ENCODE assay signal across 11 cellular contexts in the genomic region with DNA sequence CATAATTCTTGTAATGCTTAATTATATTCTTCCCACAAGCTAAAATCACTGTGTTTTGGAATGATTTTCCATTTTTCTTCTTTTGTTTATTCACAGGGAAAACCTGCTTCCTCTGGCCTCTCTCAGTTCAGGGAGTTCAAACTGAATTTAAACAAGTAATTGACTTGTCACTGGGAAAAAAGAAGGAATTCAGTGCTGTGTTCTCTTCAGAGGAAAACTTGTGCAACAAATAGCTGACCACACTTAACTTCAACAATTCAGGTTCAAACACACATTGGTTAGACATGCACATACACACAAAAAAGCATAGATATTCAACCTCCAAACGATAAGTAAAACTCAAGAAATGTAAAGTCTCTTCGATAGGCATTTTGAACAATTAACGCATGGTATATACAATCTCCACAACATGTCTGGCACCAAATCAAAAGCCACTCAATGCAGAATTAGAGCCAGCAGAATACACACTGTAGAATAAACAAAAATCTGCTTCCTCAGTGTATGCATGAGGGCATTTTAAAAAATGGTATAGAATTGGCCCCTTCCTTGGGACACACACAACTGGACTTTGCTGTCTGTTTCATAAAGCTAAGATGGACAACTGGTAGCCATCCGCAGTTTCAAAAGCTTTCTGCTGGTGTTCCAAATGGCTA.
DNase-seq lines count a peak whose midpoint lies in the region; ATAC-seq and TF ChIP-seq lines count a peak whose summit lies in the region.
"Had no signal": no experiment of that assay in that cellular context is flagged by ENCODE, and none has a peak within 500 bp of the region (broad histone marks: within the 10 kb centered on the region; RNA-seq: fewer than 3 reads in every experiment).

No MANE protein-coding gene starts in this region.

- ATAC-seq in GM18502 (IDR thresholded peaks at IDR 0.05; ENCODE audit: poor library complexity, unreplicated experiment): no peak
- ATAC-seq in HG02610 (IDR thresholded peaks at IDR 0.05; ENCODE audit: unreplicated experiment): no peak
- ATAC-seq in foreskin keratinocyte: no peak

- H3K27me3 Mint-ChIP-seq in HFFc6 (ENCODE audit: insufficient read depth): peaks cover 4% of the 10 kb centered on the region
- H3K27me3 Mint-ChIP-seq in activated CD4-positive, alpha-beta T cell treated with anti-CD3 and anti-CD28 coated beads, Interleukin-2, amount 10 ng/mL, durations not matched to agents 24 days and 14 days: peaks cover 41% of the 10 kb centered on the region

- no peaks in the 10 kb centered on the region for H3K27me3 ChIP-seq in foreskin keratinocyte

- intact Hi-C loops in activated CD4-positive, alpha-beta T cell treated with anti-CD3 and anti-CD28 coated beads, Interleukin-2, amount 10 ng/mL, durations not matched to agents 24 days and 14 days (cut with micrococcal nuclease): no loop called here

- POLR2A ChIA-PET in AG04449 (lab: Yijun Ruan, JAX): no interaction called here

- H3K9me3 Mint-ChIP-seq in HFFc6: no peaks in the 10 kb centered on the region
- no peaks in the 10 kb centered on the region for H3K9me3 Mint-ChIP-seq in activated CD4-positive, alpha-beta T cell treated with anti-CD3 and anti-CD28 coated beads, Interleukin-2, amount 10 ng/mL, durations not matched to agents 24 days and 14 days
- H3K9me3 Mint-ChIP-seq: activated CD4-positive, alpha-beta memory T cell treated with anti-CD3 and anti-CD28 coated beads for 36 hours had no signal

- H3K27ac Mint-ChIP-seq in HFFc6: peak overlapping the region; percentile 75
- H3K27ac Mint-ChIP-seq in activated CD4-positive, alpha-beta T cell treated with anti-CD3 and anti-CD28 coated beads, Interleukin-2, amount 10 ng/mL, durations not matched to agents 24 days and 14 days: no peak overlapping the region
- H3K27ac Mint-ChIP-seq: activated CD4-positive, alpha-beta memory T cell treated with anti-CD3 and anti-CD28 coated beads for 36 hours had no signal

- peak overlapping the region; percentile 37 for H3K4me3 ChIP-seq in AG04449 (ENCODE audit: low read depth, low read length)
- peak overlapping the region in 1 of 2 donors; percentile 58 for H3K4me3 ChIP-seq in cardiac fibroblast (replicated peaks in 1 of 2; ENCODE audit: low read depth in 2 of 2, low read length in 2 of 2)

- H3K36me3 Mint-ChIP-seq in HFFc6 (ENCODE audit: low read depth): no peaks in the 10 kb centered on the region
- H3K36me3 Mint-ChIP-seq in activated CD4-positive, alpha-beta T cell treated with anti-CD3 and anti-CD28 coated beads, Interleukin-2, amount 10 ng/mL, durations not matched to agents 24 days and 14 days (ENCODE audit: low read depth): no peaks in the 10 kb centered on the region
- H3K36me3 Mint-ChIP-seq: activated CD4-positive, alpha-beta memory T cell treated with anti-CD3 and anti-CD28 coated beads for 36 hours had no signal

- DNase-seq in AG04449 (ENCODE audit: low read depth, low spot score): no peak
- peak; percentile 42 for DNase-seq in HFFc6
- peak; percentile 65 to 76 for DNase-seq in cardiac fibroblast (ENCODE audit: low read depth in 2 of 2)
- peak; percentile 24 for DNase-seq in myocyte (ENCODE audit: low read depth)
- DNase-seq in activated CD4-positive, alpha-beta T cell treated with anti-CD3 and anti-CD28 coated beads, Interleukin-2, amount 10 ng/mL, durations not matched to agents 24 days and 14 days: no peak
- no peak for DNase-seq in foreskin keratinocyte
- DNase-seq: activated CD4-positive, alpha-beta memory T cell treated with anti-CD3 and anti-CD28 coated beads for 36 hours; NCI-H187 treated with DMSO at 0.1 percent for 48 hours; stimulated activated CD4-positive, alpha-beta T cell treated with anti-CD3 and anti-CD28 coated beads, Interleukin-4, amount 100 ng/mL, for 24 hours had no signal

- H3K4me1 Mint-ChIP-seq in HFFc6 (ENCODE audit: low read depth): peaks cover 73% of the 10 kb centered on the region
- peaks cover 8% of the 10 kb centered on the region for H3K4me1 Mint-ChIP-seq in activated CD4-positive, alpha-beta T cell treated with anti-CD3 and anti-CD28 coated beads, Interleukin-2, amount 10 ng/mL, durations not matched to agents 24 days and 14 days

- CTCF ChIA-PET in AG04449 (lab: Yijun Ruan, JAX): interaction anchor here (1.0 to 2.3 kb wide), 4 partner anchors 9 to 87 kb away, joined by 3 to 20 read pairs (median 4); no protein-coding TSS in a partner anchor

- peak overlapping the region; percentile 92 for H3K4me3 Mint-ChIP-seq in HFFc6
- H3K4me3 Mint-ChIP-seq in activated CD4-positive, alpha-beta T cell treated with anti-CD3 and anti-CD28 coated beads, Interleukin-2, amount 10 ng/mL, durations not matched to agents 24 days and 14 days: no peak overlapping the region
- H3K4me3 Mint-ChIP-seq: activated CD4-positive, alpha-beta memory T cell treated with anti-CD3 and anti-CD28 coated beads for 36 hours had no signal

- no peak overlapping the region for H3K27ac ChIP-seq in foreskin keratinocyte

- no peak for TF ChIP-seq CTCF in AG04449 (IDR thresholded peaks at IDR 0.05; ENCODE audit: insufficient read depth, low read length, missing control alignments)
- TF ChIP-seq CTCF in HFFc6 (IDR thresholded peaks at IDR 0.05): no peak
- no peak for TF ChIP-seq CTCF in cardiac fibroblast (IDR thresholded peaks at IDR 0.05; ENCODE audit: low read depth, low read length)
- no peak for TF ChIP-seq CTCF in foreskin keratinocyte (conservative IDR thresholded peaks at IDR 0.05)

- H3K4me1 ChIP-seq in foreskin keratinocyte: peaks cover 4% of the 10 kb centered on the region

Comparison
In these comparisons a context has a peak if more than half of its experiments do, and no peak if none do; other contexts are left out.
1. DNase-seq: peak in HFFc6 (single experiment), cardiac fibroblast (2 of 2) and myocyte (single experiment); none in AG04449 (single experiment), activated CD4-positive, alpha-beta T cell treated with anti-CD3 and anti-CD28 coated beads, Interleukin-2, amount 10 ng/mL, durations not matched to agents 24 days and 14 days (single experiment) and foreskin keratinocyte (0 of 2).